1 cellular context compared by ENCODE assay signal in genomic region chr6:15363164-15363522, GRCh38.
TF ChIP-seq lines count a peak whose summit lies in the region.

No MANE protein-coding gene starts in this region.

TF ChIP-seq in K562, 482 proteins besides CTCF, POLR2A, EP300 and RAD21 (continued from another document):
- no peak for TF ChIP-seq HDAC8 (tag; IDR thresholded peaks at IDR 0.05)
- TF ChIP-seq U2AF2 (optimal IDR thresholded peaks at IDR 0.05; ENCODE audit: low read depth, low read length) = no peak
- no peak for TF ChIP-seq FUS (optimal IDR thresholded peaks at IDR 0.05; ENCODE audit: low read depth, low read length)
- TF ChIP-seq SMAD1 (IDR thresholded peaks at IDR 0.05; ENCODE audit: low read depth, low read length, partially characterized antibody) = no peak
- no peak for TF ChIP-seq ZNF318 (IDR thresholded peaks at IDR 0.05; ENCODE audit: borderline replicate concordance in 1 of 2, low read depth in 1 of 2)
- TF ChIP-seq SRSF3 (IDR thresholded peaks at IDR 0.05; ENCODE audit: insufficient read depth, low read length) = no peak
- no peak for TF ChIP-seq NR2C2 (CRISPR knock-in tag; IDR thresholded peaks at IDR 0.05)
- no peak for TF ChIP-seq NR2C2 (tag; IDR thresholded peaks at IDR 0.05)
- no peak for TF ChIP-seq CTBP1 (IDR thresholded peaks at IDR 0.05; ENCODE audit: borderline replicate concordance)
